2 cellular contexts compared by ENCODE assay signal in the genomic region with DNA sequence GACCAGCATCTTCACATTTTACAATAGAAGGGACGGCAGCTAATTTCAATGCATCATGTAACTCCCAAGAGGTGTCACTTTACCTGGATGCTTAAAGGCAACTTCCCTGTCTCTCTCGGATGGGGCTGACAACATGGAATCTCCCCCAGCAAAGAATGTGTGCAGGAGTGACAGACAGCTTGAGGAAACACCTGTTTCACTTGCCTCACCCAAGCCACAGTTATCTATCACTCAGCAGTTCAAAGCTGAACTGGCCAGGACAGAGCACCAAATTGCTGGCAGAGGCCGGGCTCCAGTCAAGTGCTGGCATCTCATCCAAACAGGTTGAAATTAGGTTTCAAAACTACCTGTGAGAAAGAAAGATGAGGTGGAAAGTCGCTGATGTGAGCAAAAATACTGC.
TF ChIP-seq lines count a peak whose summit lies in the region.

No MANE protein-coding gene starts in this region.

TF ChIP-seq in WTC11, 78 proteins besides CTCF, POLR2A, EP300 and RAD21 (continued from another document):
- TF ChIP-seq, protein P1, sequence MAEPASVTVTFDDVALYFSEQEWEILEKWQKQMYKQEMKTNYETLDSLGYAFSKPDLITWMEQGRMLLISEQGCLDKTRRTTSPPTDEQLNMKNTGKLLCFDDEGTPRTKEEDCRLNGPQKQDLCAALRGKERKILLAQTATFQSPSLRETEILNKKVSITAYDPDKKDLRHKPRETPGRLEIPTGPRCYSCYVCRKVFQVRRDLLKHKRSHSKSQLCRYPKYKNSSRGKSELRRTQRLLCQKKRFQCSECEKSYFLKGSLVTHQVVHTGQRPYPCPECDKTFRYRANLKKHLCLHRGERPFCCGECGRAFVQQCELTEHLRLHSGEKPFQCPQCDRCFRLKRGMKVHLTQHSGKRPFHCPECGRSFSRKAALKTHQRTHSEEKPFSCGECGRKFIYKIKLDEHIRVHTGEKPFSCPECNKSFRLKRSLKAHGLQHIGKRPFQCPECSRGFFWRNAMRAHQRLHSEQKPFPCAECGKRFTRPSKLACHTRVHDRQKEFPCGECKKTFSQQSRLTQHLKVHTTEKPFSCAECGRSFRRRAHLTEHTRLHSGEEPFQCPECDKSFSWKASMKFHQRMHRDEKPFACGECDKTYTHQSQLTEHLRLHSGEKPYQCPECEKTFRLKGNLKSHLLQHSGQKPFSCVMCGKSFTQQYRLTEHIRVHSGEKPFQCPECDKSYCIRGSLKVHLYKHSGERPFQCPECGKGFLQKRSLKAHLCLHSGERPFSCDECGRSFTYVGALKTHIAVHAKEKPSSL (CRISPR knock-in tag; conservative IDR thresholded peaks at IDR 0.05) = no peak
- TF ChIP-seq CREB1 (CRISPR knock-in tag; IDR thresholded peaks at IDR 0.05) = no peak
- no peak for TF ChIP-seq TP53 (CRISPR knock-in tag; IDR thresholded peaks at IDR 0.05)
- TF ChIP-seq, protein P2, sequence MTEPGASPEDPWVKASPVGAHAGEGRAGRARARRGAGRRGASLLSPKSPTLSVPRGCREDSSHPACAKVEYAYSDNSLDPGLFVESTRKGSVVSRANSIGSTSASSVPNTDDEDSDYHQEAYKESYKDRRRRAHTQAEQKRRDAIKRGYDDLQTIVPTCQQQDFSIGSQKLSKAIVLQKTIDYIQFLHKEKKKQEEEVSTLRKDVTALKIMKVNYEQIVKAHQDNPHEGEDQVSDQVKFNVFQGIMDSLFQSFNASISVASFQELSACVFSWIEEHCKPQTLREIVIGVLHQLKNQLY (CRISPR knock-in tag; IDR thresholded peaks at IDR 0.05) = no peak
- TF ChIP-seq SOX15 (CRISPR knock-in tag; IDR thresholded peaks at IDR 0.05) = no peak
- no peak for TF ChIP-seq SP1 (CRISPR knock-in tag; conservative IDR thresholded peaks at IDR 0.05)
- no peak for TF ChIP-seq ZBTB21 (CRISPR knock-in tag; IDR thresholded peaks at IDR 0.05; ENCODE audit: borderline replicate concordance)
- TF ChIP-seq, protein P3, sequence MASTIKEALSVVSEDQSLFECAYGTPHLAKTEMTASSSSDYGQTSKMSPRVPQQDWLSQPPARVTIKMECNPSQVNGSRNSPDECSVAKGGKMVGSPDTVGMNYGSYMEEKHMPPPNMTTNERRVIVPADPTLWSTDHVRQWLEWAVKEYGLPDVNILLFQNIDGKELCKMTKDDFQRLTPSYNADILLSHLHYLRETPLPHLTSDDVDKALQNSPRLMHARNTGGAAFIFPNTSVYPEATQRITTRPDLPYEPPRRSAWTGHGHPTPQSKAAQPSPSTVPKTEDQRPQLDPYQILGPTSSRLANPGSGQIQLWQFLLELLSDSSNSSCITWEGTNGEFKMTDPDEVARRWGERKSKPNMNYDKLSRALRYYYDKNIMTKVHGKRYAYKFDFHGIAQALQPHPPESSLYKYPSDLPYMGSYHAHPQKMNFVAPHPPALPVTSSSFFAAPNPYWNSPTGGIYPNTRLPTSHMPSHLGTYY (CRISPR knock-in tag; IDR thresholded peaks at IDR 0.05) = no peak
- no peak for TF ChIP-seq NR3C1 (CRISPR knock-in tag; conservative IDR thresholded peaks at IDR 0.05; ENCODE audit: low read depth)
- TF ChIP-seq, protein P4, sequence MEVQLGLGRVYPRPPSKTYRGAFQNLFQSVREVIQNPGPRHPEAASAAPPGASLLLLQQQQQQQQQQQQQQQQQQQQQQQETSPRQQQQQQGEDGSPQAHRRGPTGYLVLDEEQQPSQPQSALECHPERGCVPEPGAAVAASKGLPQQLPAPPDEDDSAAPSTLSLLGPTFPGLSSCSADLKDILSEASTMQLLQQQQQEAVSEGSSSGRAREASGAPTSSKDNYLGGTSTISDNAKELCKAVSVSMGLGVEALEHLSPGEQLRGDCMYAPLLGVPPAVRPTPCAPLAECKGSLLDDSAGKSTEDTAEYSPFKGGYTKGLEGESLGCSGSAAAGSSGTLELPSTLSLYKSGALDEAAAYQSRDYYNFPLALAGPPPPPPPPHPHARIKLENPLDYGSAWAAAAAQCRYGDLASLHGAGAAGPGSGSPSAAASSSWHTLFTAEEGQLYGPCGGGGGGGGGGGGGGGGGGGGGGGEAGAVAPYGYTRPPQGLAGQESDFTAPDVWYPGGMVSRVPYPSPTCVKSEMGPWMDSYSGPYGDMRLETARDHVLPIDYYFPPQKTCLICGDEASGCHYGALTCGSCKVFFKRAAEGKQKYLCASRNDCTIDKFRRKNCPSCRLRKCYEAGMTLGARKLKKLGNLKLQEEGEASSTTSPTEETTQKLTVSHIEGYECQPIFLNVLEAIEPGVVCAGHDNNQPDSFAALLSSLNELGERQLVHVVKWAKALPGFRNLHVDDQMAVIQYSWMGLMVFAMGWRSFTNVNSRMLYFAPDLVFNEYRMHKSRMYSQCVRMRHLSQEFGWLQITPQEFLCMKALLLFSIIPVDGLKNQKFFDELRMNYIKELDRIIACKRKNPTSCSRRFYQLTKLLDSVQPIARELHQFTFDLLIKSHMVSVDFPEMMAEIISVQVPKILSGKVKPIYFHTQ (CRISPR knock-in tag; IDR thresholded peaks at IDR 0.05) = no peak
- no peak for TF ChIP-seq TCF7 (CRISPR knock-in tag; IDR thresholded peaks at IDR 0.05; ENCODE audit: low read depth)
TF ChIP-seq in WTC11: peak in this region for 0.

TF ChIP-seq in neural cell, 6 proteins besides CTCF, POLR2A, EP300 and RAD21 (continued from another document):
- TF ChIP-seq, protein P5, sequence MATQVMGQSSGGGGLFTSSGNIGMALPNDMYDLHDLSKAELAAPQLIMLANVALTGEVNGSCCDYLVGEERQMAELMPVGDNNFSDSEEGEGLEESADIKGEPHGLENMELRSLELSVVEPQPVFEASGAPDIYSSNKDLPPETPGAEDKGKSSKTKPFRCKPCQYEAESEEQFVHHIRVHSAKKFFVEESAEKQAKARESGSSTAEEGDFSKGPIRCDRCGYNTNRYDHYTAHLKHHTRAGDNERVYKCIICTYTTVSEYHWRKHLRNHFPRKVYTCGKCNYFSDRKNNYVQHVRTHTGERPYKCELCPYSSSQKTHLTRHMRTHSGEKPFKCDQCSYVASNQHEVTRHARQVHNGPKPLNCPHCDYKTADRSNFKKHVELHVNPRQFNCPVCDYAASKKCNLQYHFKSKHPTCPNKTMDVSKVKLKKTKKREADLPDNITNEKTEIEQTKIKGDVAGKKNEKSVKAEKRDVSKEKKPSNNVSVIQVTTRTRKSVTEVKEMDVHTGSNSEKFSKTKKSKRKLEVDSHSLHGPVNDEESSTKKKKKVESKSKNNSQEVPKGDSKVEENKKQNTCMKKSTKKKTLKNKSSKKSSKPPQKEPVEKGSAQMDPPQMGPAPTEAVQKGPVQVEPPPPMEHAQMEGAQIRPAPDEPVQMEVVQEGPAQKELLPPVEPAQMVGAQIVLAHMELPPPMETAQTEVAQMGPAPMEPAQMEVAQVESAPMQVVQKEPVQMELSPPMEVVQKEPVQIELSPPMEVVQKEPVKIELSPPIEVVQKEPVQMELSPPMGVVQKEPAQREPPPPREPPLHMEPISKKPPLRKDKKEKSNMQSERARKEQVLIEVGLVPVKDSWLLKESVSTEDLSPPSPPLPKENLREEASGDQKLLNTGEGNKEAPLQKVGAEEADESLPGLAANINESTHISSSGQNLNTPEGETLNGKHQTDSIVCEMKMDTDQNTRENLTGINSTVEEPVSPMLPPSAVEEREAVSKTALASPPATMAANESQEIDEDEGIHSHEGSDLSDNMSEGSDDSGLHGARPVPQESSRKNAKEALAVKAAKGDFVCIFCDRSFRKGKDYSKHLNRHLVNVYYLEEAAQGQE (IDR thresholded peaks at IDR 0.05; ENCODE audit: borderline replicate concordance) = no peak
- TF ChIP-seq POLR2AphosphoS5 (IDR thresholded peaks at IDR 0.05) (no peak), SMC3 (conservative IDR thresholded peaks at IDR 0.05; ENCODE audit: poor library complexity) (no peak), TAF1 (IDR thresholded peaks at IDR 0.05; ENCODE audit: low read depth) (no peak), EZH2 (IDR thresholded peaks at IDR 0.05; ENCODE audit: borderline replicate concordance, insufficient read depth, low read length, poor library complexity, severe bottlenecking) (no peak)
